22 cellular contexts compared by ENCODE assay signal in the genomic region with DNA sequence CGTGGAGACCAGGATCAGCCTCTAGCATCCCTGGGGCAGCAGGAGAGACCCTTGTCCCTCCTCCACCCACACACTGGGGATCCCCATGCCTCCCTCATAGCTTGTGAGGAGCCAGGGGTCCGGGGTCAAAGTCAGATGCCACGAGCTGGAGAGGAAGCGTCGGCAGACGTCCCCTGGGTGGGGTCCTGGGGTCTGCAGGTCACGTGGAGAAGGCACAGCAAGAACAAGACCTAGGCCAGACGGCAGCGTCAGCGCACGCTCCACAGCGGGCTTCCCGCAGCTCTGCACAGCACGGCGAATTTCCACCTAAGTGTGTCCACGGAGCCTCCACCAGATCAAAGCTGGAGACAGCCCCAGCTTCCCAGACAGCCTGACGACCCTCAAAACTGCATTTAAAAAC. TPM values are rescaled to one million over a fixed set of nuclear protein-coding genes. Genes with fewer than 3 reads are reported as not detected.
A peak's percentile ranks its signal among the peaks of the same experiment; 100 is the strongest.
DNase-seq lines count a peak whose midpoint lies in the region; ATAC-seq, FAIRE-seq and TF ChIP-seq lines count a peak whose summit lies in the region.
"Had no signal": no experiment of that assay in that cellular context is flagged by ENCODE, and none has a peak within 500 bp of the region (broad histone marks: within the 10 kb centered on the region; RNA-seq: fewer than 3 reads in every experiment).

No MANE protein-coding gene starts in this region.

- H3K4me2 ChIP-seq in BLaER1 treated with 17β-estradiol and CSF1 and Interleukin-3, amounts not matched to agents 10 nM and 100 nM = peak overlapping the region in 8 of 11 experiments; percentile 31 to 89 (median 74); a peak in 15 of 22 replicates
- no peak overlapping the region for H3K4me2 ChIP-seq in K562 (ENCODE audit: insufficient read depth, low read length)
- H3K4me2 ChIP-seq: KMS-11 had no signal

- CTCF ChIA-PET in K562 (lab: Yijun Ruan, JAX; ENCODE audit: low intra/inter-chr PET ratio) = no interaction called here

- intact Hi-C loops in K562 (cut with micrococcal nuclease) (no loop called here), right lobe of liver (cut with DNase I) (no loop called here)

- peaks cover 21 to 36% (median 24%) of the 10 kb centered on the region in 11 experiments for H3K9me3 ChIP-seq in BLaER1 treated with 17β-estradiol and CSF1 and Interleukin-3, amounts not matched to agents 10 nM and 100 nM (replicated peaks in 1 of 11)
- H3K9me3 ChIP-seq in HUES48 (ENCODE audit: control insufficient read depth, insufficient read depth, low read length) (peaks cover 7% of the 10 kb centered on the region), K562 (replicated peaks; ENCODE audit: control insufficient read depth, insufficient read depth, low read depth, low read length) (peaks cover 3% of the 10 kb centered on the region; the same call in 1 of the 2 replicates), right lobe of liver (no peaks in the 10 kb centered on the region)
- H3K9me3 ChIP-seq: SJCRH30 had no signal

- no peak overlapping the region for H3K4me3 ChIP-seq in BLaER1 treated with 17β-estradiol and CSF1 and Interleukin-3, amounts not matched to agents 10 nM and 100 nM
- H3K4me3 ChIP-seq in HUES48 (ENCODE audit: low read depth, low read length) (no peak overlapping the region), K562 (no peak overlapping the region), right lobe of liver (no peak overlapping the region), H7 (ENCODE audit: insufficient read depth, low read depth, low read length) (no peak overlapping the region)
- H3K4me3 ChIP-seq: SJCRH30 had no signal

- H3K9me1 ChIP-seq in K562 (ENCODE audit: control insufficient read depth, insufficient read depth, low read length) = peaks cover 4% of the 10 kb centered on the region

- H3K4me1 ChIP-seq in BLaER1 treated with 17β-estradiol and CSF1 and Interleukin-3, amounts not matched to agents 10 nM and 100 nM = peaks cover 23 to 100% (median 93%) of the 10 kb centered on the region in 10 experiments
- peaks cover 40% of the 10 kb centered on the region for H3K4me1 ChIP-seq in HUES48 (ENCODE audit: control insufficient read depth, insufficient read depth, low read length)
- peaks cover 0 to 11% of the 10 kb centered on the region in 2 experiments; a peak in 2 of 5 replicates for H3K4me1 ChIP-seq in K562 (replicated peaks in 1 of 2; ENCODE audit: control insufficient read depth in 2 of 2, insufficient read depth in 2 of 2, low read length in 2 of 2)
- no peaks in the 10 kb centered on the region for H3K4me1 ChIP-seq in right lobe of liver

- H2AFZ ChIP-seq in K562 (ENCODE audit: low read depth, low read length) = no peak overlapping the region

- TF ChIP-seq EP300 in K562 (IDR thresholded peaks at IDR 0.05; ENCODE audit: low read length) = no peak

- no peak for DNase-seq in K562 (ENCODE audit: extremely low read depth in 1 of 4, low spot score in 3 of 4)
- peak in 2 of 3 donors; percentile 39 to 46 for DNase-seq in right lobe of liver
- no peak for DNase-seq in 8988T
- DNase-seq in H7 = no peak
- DNase-seq in stimulated activated CD4-positive, alpha-beta T cell treated with anti-CD3 and anti-CD28 coated beads, Interleukin-12 subunit alpha, Interleukin-12 subunit beta, amount 100 ng/mL, for 4 hours = no peak
- DNase-seq: ACHN, C1 segment of cervical spinal cord, DND-41, GOT3, NCI-H1092 treated with DMSO at 0.1 percent for 48 hours, NCI-H1436 treated with DMSO at 0.1 percent for 48 hours, NCI-H2029, NCI-H2227 treated with DMSO at 0.1 percent for 48 hours, NCI-H510A, NCI-H748 treated with DMSO at 0.1 percent for 48 hours, SJCRH30 had no signal

- no peaks in the 10 kb centered on the region for H3K79me2 ChIP-seq in K562 (ENCODE audit: control insufficient read depth, insufficient read depth, low read length)

- H3K27me3 ChIP-seq in BLaER1 treated with 17β-estradiol and CSF1 and Interleukin-3, amounts not matched to agents 10 nM and 100 nM = peaks cover 0 to 37% (median 0%) of the 10 kb centered on the region in 11 experiments; a peak in 7 of 22 replicates
- H3K27me3 ChIP-seq in HUES48 (ENCODE audit: control insufficient read depth, insufficient read depth, low read length) = no peaks in the 10 kb centered on the region
- H3K27me3 ChIP-seq in K562 (ENCODE audit: control insufficient read depth in 2 of 2, insufficient read depth in 2 of 2, low read length in 2 of 2) = peaks cover 20 to 70% of the 10 kb centered on the region in 2 experiments; a peak in 4 of 5 replicates
- no peaks in the 10 kb centered on the region for H3K27me3 ChIP-seq in right lobe of liver
- no peaks in the 10 kb centered on the region for H3K27me3 ChIP-seq in H7 (ENCODE audit: control insufficient read depth, insufficient read depth, low read length)
- H3K27me3 ChIP-seq: SJCRH30 had no signal

- ATAC-seq in K562 = no peak
- no peak for ATAC-seq in right lobe of liver
- ATAC-seq: CD8-positive, alpha-beta T cell; Panc1 had no signal

- H3K27ac ChIP-seq in BLaER1 treated with 17β-estradiol and CSF1 and Interleukin-3, amounts not matched to agents 10 nM and 100 nM = peak overlapping the region in 5 of 11 experiments; percentile 22 to 97 (median 91); a peak in 9 of 22 replicates
- H3K27ac ChIP-seq in HUES48 (ENCODE audit: low read depth, low read length) = peak overlapping the region; percentile 41
- H3K27ac ChIP-seq in K562 (ENCODE audit: extremely low read depth, low read depth, low read length) = no peak overlapping the region
- H3K27ac ChIP-seq in right lobe of liver = no peak overlapping the region
- H3K27ac ChIP-seq: KMS-11, SJCRH30 had no signal

- no peak for FAIRE-seq in K562 (lab: Jason Lieb, UNC)
- FAIRE-seq: GM12891 had no signal

- no peak for TF ChIP-seq CTCF in K562 (IDR thresholded peaks at IDR 0.05 in 2 of 3, conservative IDR thresholded peaks at IDR 0.05 in 1 of 3; ENCODE audit: insufficient read depth in 2 of 3, low read depth in 1 of 3, low read length in 3 of 3)
- TF ChIP-seq CTCF in right lobe of liver (IDR thresholded peaks at IDR 0.05) = no peak

- 51% methylated on average over 17 of the region's 17 CpGs for WGBS in K562 (ENCODE audit: insufficient coverage, low coverage, missing lambda C conversion rate)
- 77% methylated on average over 6 of the region's 17 CpGs for WGBS in right lobe of liver (ENCODE audit: insufficient coverage, low coverage, low lambda C conversion rate, missing lambda C conversion rate)

- no peak for TF ChIP-seq RAD21 in K562 (CRISPR knock-in tag; conservative IDR thresholded peaks at IDR 0.05 in 1 of 2, IDR thresholded peaks at IDR 0.05 in 1 of 2)

- H3K9ac ChIP-seq in BLaER1 treated with 17β-estradiol and CSF1 and Interleukin-3, amounts not matched to agents 10 nM and 100 nM = peak overlapping the region in 2 of 11 experiments; percentile 13 to 17; a peak in 2 of 22 replicates
- H3K9ac ChIP-seq in HUES48 (ENCODE audit: low read depth, low read length) (no peak overlapping the region), K562 (ENCODE audit: insufficient read depth in 1 of 2, low read depth in 2 of 2, low read length in 2 of 2) (no peak overlapping the region)
- H3K9ac ChIP-seq: KMS-11 had no signal

- H4K20me1 ChIP-seq in BLaER1 treated with 17β-estradiol and CSF1 and Interleukin-3, amounts not matched to agents 10 nM and 100 nM = peaks cover 0 to 18% (median 0%) of the 10 kb centered on the region in 11 experiments; a peak in 2 of 22 replicates
- H4K20me1 ChIP-seq in K562 (replicated peaks; ENCODE audit: control insufficient read depth, insufficient read depth, low read length) = peaks cover 4% of the 10 kb centered on the region; the same call in 1 of the 2 replicates

- H3K36me3 ChIP-seq in BLaER1 treated with 17β-estradiol and CSF1 and Interleukin-3, amounts not matched to agents 10 nM and 100 nM = peaks cover 0 to 12% (median 0%) of the 10 kb centered on the region in 11 experiments; a peak in 6 of 22 replicates
- H3K36me3 ChIP-seq in HUES48 (ENCODE audit: control insufficient read depth, insufficient read depth, low read length) = no peaks in the 10 kb centered on the region
- H3K36me3 ChIP-seq in K562 (ENCODE audit: control insufficient read depth, insufficient read depth, low read length) = no peaks in the 10 kb centered on the region
- no peaks in the 10 kb centered on the region for H3K36me3 ChIP-seq in right lobe of liver
- H3K36me3 ChIP-seq in H7 (replicated peaks; ENCODE audit: control insufficient read depth, insufficient read depth, low read length) = no peaks in the 10 kb centered on the region
- H3K36me3 ChIP-seq: SJCRH30 had no signal

- in situ Hi-C loops in K562 (cut with MboI) = no loop called here

- BruUV-seq in K562 (replicated peaks; lab: Mats Ljungman, UMichigan) = no TSS peak

- no peak for TF ChIP-seq POLR2A in K562 (conservative IDR thresholded peaks at IDR 0.05)
- TF ChIP-seq POLR2A in right lobe of liver (IDR thresholded peaks at IDR 0.05) = no peak

- POLR2A ChIA-PET in K562 (lab: Yijun Ruan, JAX) = interaction anchor here (0.6 to 2.5 kb wide), 9 partner anchors 9 to 959 kb away, joined by 3 to 11 read pairs (median 5); no protein-coding TSS in a partner anchor

RNA-seq across cellular contexts. Expression of a gene that starts 49.3 kb away (rescaled TPM):
- 56.8 and 152 TPM in 2 replicates for total RNA-seq in K562 (2011; cell fraction: chromatin; rRNA removed; ENCODE audit: low replicate concordance)
- 157 and 188 TPM in 2 replicates for total RNA-seq in K562 (2011; cell fraction: nucleolus; rRNA removed)
- total RNA-seq in K562 (2011; cell fraction: nucleoplasm; rRNA removed) = 147 and 156 TPM in 2 replicates
- total RNA-seq in K562 (2014; rRNA removed) (60.8 and 75.7 TPM in 2 replicates), K562 (2014; rRNA removed; fragmentation: Illumina TruSeq; extraction: Trizol) (16.9 and 18.6 TPM in 2 replicates), K562 (2015; rRNA removed; fragmentation: Illumina TruSeq; extraction: Trizol) (18.2 and 21.2 TPM in 2 replicates), K562 (2021) (187 and 220 TPM in 2 replicates), right lobe of liver (10 to 100 TPM in 5 of 6 experiments, 1 to 10 TPM in 1; 7.0 to 16.3 (median 12.4) TPM)
- polyA plus RNA-seq in K562 (2011; rRNA removed) (14.2 and 19.4 TPM in 2 replicates), K562 (2014; fragmentation: Illumina TruSeq; extraction: Trizol) (97.4 and 161 TPM in 2 replicates), K562 (2014; fragmentation: Nextera tagmentation; extraction: Ambion mirVana) (1 to 10 TPM; 1.9 to 4.9 TPM), K562 (2014; rRNA removed) (78.0 and 83.8 TPM in 2 replicates)
- 25.5 and 34.2 TPM in 2 replicates for polyA plus RNA-seq in K562 (2011; cell fraction: cytosol; rRNA removed)
- polyA plus RNA-seq in K562 (2011; cell fraction: nucleus; rRNA removed) = 35.3 and 43.3 TPM in 2 replicates
- polyA plus RNA-seq in K562 (2012) = 65.7 and 239 TPM in 2 replicates
- polyA minus RNA-seq in K562 (2011; rRNA and poly(A)+ RNA removed) = 11.7 and 15.5 TPM in 2 replicates
- 39.4 and 72.3 TPM in 2 replicates for polyA minus RNA-seq in K562 (2011; cell fraction: cytosol; rRNA and poly(A)+ RNA removed)
- 18.2 and 21.2 TPM in 2 replicates for polyA minus RNA-seq in K562 (2011; cell fraction: nucleus; rRNA and poly(A)+ RNA removed)
- total RNA-seq in H7 (2014; rRNA removed; shearing (Covaris generic)) = 91.6 and 188 TPM in 2 replicates

RNA-seq across cellular contexts. Expression of a gene that starts 54.2 kb away (rescaled TPM):
- 250 and 422 TPM in 2 replicates for total RNA-seq in K562 (2011; cell fraction: chromatin; rRNA removed; ENCODE audit: low replicate concordance)
- 176 and 189 TPM in 2 replicates for total RNA-seq in K562 (2011; cell fraction: nucleolus; rRNA removed)
- total RNA-seq in K562 (2011; cell fraction: nucleoplasm; rRNA removed) = 187 and 203 TPM in 2 replicates
- 52.7 and 59.4 TPM in 2 replicates for total RNA-seq in K562 (2014; rRNA removed)
- total RNA-seq in K562 (2014; rRNA removed; fragmentation: Illumina TruSeq; extraction: Trizol) = 17.9 and 25.5 TPM in 2 replicates
- 31.8 and 32.8 TPM in 2 replicates for total RNA-seq in K562 (2015; rRNA removed; fragmentation: Illumina TruSeq; extraction: Trizol)
- 62.8 and 68.1 TPM in 2 replicates for total RNA-seq in K562 (2021)
- 23.7 and 24.9 TPM in 2 replicates for polyA plus RNA-seq in K562 (2011; rRNA removed)
- polyA plus RNA-seq in K562 (2011; cell fraction: cytosol; rRNA removed) = 17.9 and 23.5 TPM in 2 replicates
- polyA plus RNA-seq in K562 (2011; cell fraction: nucleus; rRNA removed) = 66.5 and 112 TPM in 2 replicates
- polyA plus RNA-seq in K562 (2012) = 35.3 and 39.1 TPM in 2 replicates
- polyA plus RNA-seq in K562 (2014; fragmentation: Illumina TruSeq; extraction: Trizol) = 37.3 and 48.5 TPM in 2 replicates
- polyA plus RNA-seq in K562 (2014; fragmentation: Nextera tagmentation; extraction: Ambion mirVana) = 1 to 10 TPM; 1.3 to 2.5 TPM
- polyA plus RNA-seq in K562 (2014; rRNA removed) = 53.5 and 63.4 TPM in 2 replicates
- 19.2 and 19.3 TPM in 2 replicates for polyA minus RNA-seq in K562 (2011; rRNA and poly(A)+ RNA removed)
- 18.8 and 24.5 TPM in 2 replicates for polyA minus RNA-seq in K562 (2011; cell fraction: cytosol; rRNA and poly(A)+ RNA removed)
- 33.5 and 52.0 TPM in 2 replicates for polyA minus RNA-seq in K562 (2011; cell fraction: nucleus; rRNA and poly(A)+ RNA removed)
- total RNA-seq in right lobe of liver = 10 to 100 TPM; 11.6 to 22.7 (median 14.4) TPM
- total RNA-seq in H7 (2014; rRNA removed; shearing (Covaris generic)) = 29.6 and 32.4 TPM in 2 replicates

Comparison
In these comparisons a context has a peak if more than half of its experiments do, and no peak if none do; other contexts are left out.
1. DNase-seq: peak in right lobe of liver (2 of 3); none in K562 (0 of 4), 8988T (single experiment), H7 (single experiment) and stimulated activated CD4-positive, alpha-beta T cell treated with anti-CD3 and anti-CD28 coated beads, Interleukin-12 subunit alpha, Interleukin-12 subunit beta, amount 100 ng/mL, for 4 hours (single experiment).